8 cellular contexts compared by ENCODE assay signal in genomic region chr17:39576187-39576586, GRCh38. TPM values are rescaled to one million over a fixed set of nuclear protein-coding genes. Genes with fewer than 3 reads are reported as not detected.
A peak's percentile ranks its signal among the peaks of the same experiment; 100 is the strongest.
DNase-seq lines count a peak whose midpoint lies in the region; ATAC-seq and TF ChIP-seq lines count a peak whose summit lies in the region.

No MANE protein-coding gene starts in this region.

- H3K36me3 ChIP-seq in H7 (replicated peaks; ENCODE audit: control insufficient read depth, insufficient read depth, low read length) = no peaks in the 10 kb centered on the region

- DNase-seq in CD1c-positive myeloid dendritic cell (ENCODE audit: extremely low spot score) = peak; percentile 23
- peak; percentile 85 for DNase-seq in H7
- peak; percentile 70 for DNase-seq in islet precursor cell
- DNase-seq in NCI-H1105 treated with DMSO at 0.1 percent for 48 hours (lab: John Stamatoyannopoulos, UW) = no peak
- no peak for DNase-seq in left colon

- ATAC-seq in SK-N-SH treated with all-trans-retinoic acid at 6 μM for 48 hours (peak; percentile 68), GM21447 (IDR thresholded peaks at IDR 0.05; ENCODE audit: unreplicated experiment) (no peak), HG03469 (IDR thresholded peaks at IDR 0.05; ENCODE audit: unreplicated experiment) (no peak), left colon (no peak)

- intact Hi-C loops in left colon (cut with DNase I, micrococcal nuclease) = no loop called here

- peaks cover 4% of the 10 kb centered on the region for H3K27me3 ChIP-seq in H7 (ENCODE audit: control insufficient read depth, insufficient read depth, low read length)

- H3K4me3 ChIP-seq in H7 (ENCODE audit: insufficient read depth, low read depth, low read length) = no peak overlapping the region

TF ChIP-seq in SK-N-SH treated with all-trans-retinoic acid at 6 μM for 48 hours, 23 proteins besides CTCF, POLR2A, EP300 and RAD21:
- no peak for TF ChIP-seq ISL1 (CRISPR knock-in tag; IDR thresholded peaks at IDR 0.05)
- TF ChIP-seq TCF4 (CRISPR knock-in tag; IDR thresholded peaks at IDR 0.05; ENCODE audit: borderline replicate concordance) = 0 out of 2 replicates have a peak, but pooled peaks have one; percentile 12

RNA-seq across cellular contexts. Expression of gene NEUROD2, which starts 31.5 kb away (rescaled TPM):
- total RNA-seq in H7 (2014; rRNA removed; shearing (Covaris generic)) = not detected in 2 replicates
- under 1 TPM in 1 of 2 donors, not detected in 1; 0.12 TPM for total RNA-seq in left colon

RNA-seq across cellular contexts. Expression of gene PPP1R1B, which starts 50.6 kb away (rescaled TPM):
- total RNA-seq in H7 (2014; rRNA removed; shearing (Covaris generic)) = 8.3 and 11.8 TPM in 2 replicates
- 100 to 1,000 TPM; 259 to 404 TPM for total RNA-seq in left colon

Comparison
In these comparisons a context has a peak if more than half of its experiments do, and no peak if none do; other contexts are left out.
1. DNase-seq: peak in CD1c-positive myeloid dendritic cell (single experiment), H7 (single experiment) and islet precursor cell (single experiment); none in NCI-H1105 treated with DMSO at 0.1 percent for 48 hours (single experiment) and left colon (0 of 2).
2. RNA of gene PPP1R1B, which starts 50.6 kb away (total RNA-seq): 259 to 404 TPM in left colon; 8.3 to 11.8 TPM in H7; every median in the first group is over 10 times any median in the second.